In genomic region chr1:76154213-76154956, GRCh38 we compare ENCODE assay signal across 8 cellular contexts.
DNase-seq lines count a peak whose midpoint lies in the region; ATAC-seq and TF ChIP-seq lines count a peak whose summit lies in the region.

No MANE protein-coding gene starts in this region.

- H3K9me3 Mint-ChIP-seq in activated CD4-positive, alpha-beta T cell treated with anti-CD3 and anti-CD28 coated beads for 36 hours (ENCODE audit: low read depth) = no peaks in the 10 kb centered on the region

- POLR2A ChIA-PET in activated CD4-positive, alpha-beta T cell treated with anti-CD3 and anti-CD28 coated beads for 36 hours (lab: Charles Lee) = no interaction called here

- intact Hi-C loops in activated CD4-positive, alpha-beta T cell treated with anti-CD3 and anti-CD28 coated beads for 36 hours (cut with DNase I, micrococcal nuclease) = loop anchor here (1.0 to 10.0 kb wide), 13 partner anchors 110 to 1960 kb away; partner anchors contain the start of gene ST6GALNAC5 (in 1 of the 2)
- intact Hi-C loops in colonic mucosa (cut with DNase I) (loop anchor here (5.0 to 10.0 kb wide), 3 partner anchors 162 to 988 kb away; no protein-coding TSS in a partner anchor), left lung (cut with DNase I) (no loop called here)

- DNase-seq in BE2C = peak; percentile 64
- peak; percentile 69 for DNase-seq in NCI-H345 (lab: John Stamatoyannopoulos, UW)
- DNase-seq in activated CD4-positive, alpha-beta T cell treated with anti-CD3 and anti-CD28 coated beads for 36 hours = peak; percentile 90
- peak; percentile 84 for DNase-seq in colonic mucosa
- DNase-seq in left lung = peak; percentile 77 to 90
- peak; percentile 76 to 80 for DNase-seq in stimulated activated CD4-positive, alpha-beta T cell treated with anti-CD3 and anti-CD28 coated beads, Interleukin-2, amount 100 ng/mL, for 48 hours

- H3K4me1 Mint-ChIP-seq in activated CD4-positive, alpha-beta T cell treated with anti-CD3 and anti-CD28 coated beads for 36 hours = peaks cover 7% of the 10 kb centered on the region

- H3K4me3 Mint-ChIP-seq in activated CD4-positive, alpha-beta T cell treated with anti-CD3 and anti-CD28 coated beads for 36 hours = peak overlapping the region; percentile 69

- H3K27me3 ChIP-seq in BE2C (no peaks in the 10 kb centered on the region), colonic mucosa (no peaks in the 10 kb centered on the region), left lung (no peaks in the 10 kb centered on the region)

- H3K27ac ChIP-seq in colonic mucosa (peak overlapping the region; percentile 14), left lung (peak overlapping the region; percentile 51 to 69)

- no peaks in the 10 kb centered on the region for H3K4me1 ChIP-seq in BE2C
- H3K4me1 ChIP-seq in colonic mucosa = no peaks in the 10 kb centered on the region
- H3K4me1 ChIP-seq in left lung = peaks cover 0 to 18% of the 10 kb centered on the region in 2 donors

- H3K4me3 ChIP-seq in BE2C (ENCODE audit: low read depth, low read length) = peak overlapping the region; percentile 60
- peak overlapping the region; percentile 22 for H3K4me3 ChIP-seq in colonic mucosa
- peak overlapping the region; percentile 20 to 36 for H3K4me3 ChIP-seq in left lung

- H3K27ac Mint-ChIP-seq in activated CD4-positive, alpha-beta T cell treated with anti-CD3 and anti-CD28 coated beads for 36 hours = peak overlapping the region; percentile 86

- CTCF ChIA-PET in activated CD4-positive, alpha-beta T cell treated with anti-CD3 and anti-CD28 coated beads for 36 hours (lab: Charles Lee) = interaction anchor here (0.6 to 3.3 kb wide), 28 partner anchors 9 to 1487 kb away, joined by 3 to 17 read pairs (median 3); no protein-coding TSS in a partner anchor

- peak overlapping the region in 1 of 2 donors; percentile 41 for H3K9ac ChIP-seq in colonic mucosa (ENCODE audit: low read depth in 2 of 2, low read length in 2 of 2)

- H3K27me3 Mint-ChIP-seq in activated CD4-positive, alpha-beta T cell treated with anti-CD3 and anti-CD28 coated beads for 36 hours = no peaks in the 10 kb centered on the region

- no peaks in the 10 kb centered on the region for H3K9me3 ChIP-seq in BE2C
- H3K9me3 ChIP-seq in colonic mucosa = no peaks in the 10 kb centered on the region
- no peaks in the 10 kb centered on the region for H3K9me3 ChIP-seq in left lung

- TF ChIP-seq CTCF in BE2C (IDR thresholded peaks at IDR 0.05; ENCODE audit: low read depth, low read length) = peak; percentile 84
- peak; percentile 100 for TF ChIP-seq CTCF in colonic mucosa (IDR thresholded peaks at IDR 0.05)
- TF ChIP-seq CTCF in left lung (IDR thresholded peaks at IDR 0.05) = peak; percentile 89 to 99

- no peaks in the 10 kb centered on the region for H3K36me3 Mint-ChIP-seq in activated CD4-positive, alpha-beta T cell treated with anti-CD3 and anti-CD28 coated beads for 36 hours (ENCODE audit: low read depth)

- ATAC-seq in GM19043 (IDR thresholded peaks at IDR 0.05; ENCODE audit: low read depth, unreplicated experiment) (peak; percentile 91), HG03354 (IDR thresholded peaks at IDR 0.05; ENCODE audit: poor library complexity, severe bottlenecking, unreplicated experiment) (peak; percentile 96), left lung (peak; percentile 100)
- ATAC-seq in activated CD4-positive, alpha-beta T cell treated with anti-CD3 and anti-CD28 coated beads for 36 hours = peak; percentile 96

- H3K36me3 ChIP-seq in BE2C = no peaks in the 10 kb centered on the region
- H3K36me3 ChIP-seq in colonic mucosa = no peaks in the 10 kb centered on the region
- no peaks in the 10 kb centered on the region for H3K36me3 ChIP-seq in left lung

Comparison
In these comparisons a context has a peak if more than half of its experiments do, and no peak if none do; other contexts are left out.
1. Peak in every context shown above with its lines: DNase-seq, ATAC-seq, H3K4me3 ChIP-seq and H3K27ac ChIP-seq.
2. intact Hi-C loops: an anchor here in activated CD4-positive, alpha-beta T cell treated with anti-CD3 and anti-CD28 coated beads for 36 hours (1.0 to 10.0 kb wide) and colonic mucosa (5.0 to 10.0 kb wide); none called in left lung.